ENCODE assay signal across 8 cellular contexts in genomic region chr6:15249371-15250019, GRCh38. TPM values are rescaled to one million over a fixed set of nuclear protein-coding genes. Genes with fewer than 3 reads are reported as not detected.
DNase-seq lines count a peak whose midpoint lies in the region; ATAC-seq and TF ChIP-seq lines count a peak whose summit lies in the region.

No MANE protein-coding gene starts in this region.

- intact Hi-C loops in left ventricle myocardium superior (cut with micrococcal nuclease) = no loop called here
- intact Hi-C loops in body of pancreas (cut with DNase I) = no loop called here
- intact Hi-C loops in aorta (cut with DNase I) = loop anchor here in 1 of 2 donors (5.0 to 10.0 kb wide), 2 partner anchors 193 to 225 kb away; no protein-coding TSS in a partner anchor

- TF ChIP-seq CTCF in right atrium auricular region (IDR thresholded peaks at IDR 0.05) (no peak), body of pancreas (IDR thresholded peaks at IDR 0.05) (no peak)

- H3K27me3 Mint-ChIP-seq in memory B cell = no peaks in the 10 kb centered on the region

- H3K4me1 ChIP-seq in right atrium auricular region = peaks cover 0 to 42% of the 10 kb centered on the region in 2 donors
- H3K4me1 ChIP-seq in body of pancreas = peaks cover 42% of the 10 kb centered on the region
- H3K4me1 ChIP-seq in aorta (ENCODE audit: control insufficient read depth in 1 of 2, insufficient read depth in 2 of 2, low read length in 2 of 2) = no peaks in the 10 kb centered on the region

- no peak for ATAC-seq in left ventricle myocardium superior
- ATAC-seq in body of pancreas = no peak
- no peak for ATAC-seq in memory B cell (ENCODE audit: low read depth)
- no peak for ATAC-seq in aorta (ENCODE audit: low FRiP score)
- no peak for ATAC-seq in HG03108 (IDR thresholded peaks at IDR 0.05; ENCODE audit: unreplicated experiment)

- TF ChIP-seq POLR2A in body of pancreas (IDR thresholded peaks at IDR 0.05) = no peak

- H3K27me3 ChIP-seq in right atrium auricular region (no peaks in the 10 kb centered on the region), body of pancreas (no peaks in the 10 kb centered on the region), aorta (ENCODE audit: control insufficient read depth in 1 of 2, insufficient read depth in 2 of 2, low read length in 1 of 2) (no peaks in the 10 kb centered on the region)

- no peak for DNase-seq in right atrium auricular region (ENCODE audit: low spot score)
- DNase-seq in left ventricle myocardium superior = no peak
- no peak for DNase-seq in body of pancreas
- DNase-seq in memory B cell (ENCODE audit: low spot score in 2 of 2) = no peak
- no peak for DNase-seq in aorta
- DNase-seq in HuH-7 (ENCODE audit: low spot score) = no peak
- no peak for DNase-seq in SKM-1 treated with dmso at 0.1 percent for 144 hours (lab: John Stamatoyannopoulos, UW; ENCODE audit: unreplicated experiment)

- no peaks in the 10 kb centered on the region for H3K36me3 ChIP-seq in right atrium auricular region
- no peaks in the 10 kb centered on the region for H3K36me3 ChIP-seq in body of pancreas (replicated peaks in 1 of 2; ENCODE audit: insufficient read depth in 1 of 2, low read depth in 2 of 2)
- no peaks in the 10 kb centered on the region for H3K36me3 ChIP-seq in aorta (ENCODE audit: control insufficient read depth in 1 of 2, insufficient read depth in 2 of 2, low read length in 1 of 2)

- peak overlapping the region; percentile 97 for H3K4me3 Mint-ChIP-seq in memory B cell

- WGBS in body of pancreas, 2 donors = 3 to 4% methylated on average over 9 of the region's 9 CpGs
- 9 to 10% methylated on average over 9 of the region's 9 CpGs for WGBS in aorta, 2 donors

- peak overlapping the region; percentile 91 to 92 for H3K27ac ChIP-seq in right atrium auricular region
- peak overlapping the region; percentile 89 to 96 (median 92) for H3K27ac ChIP-seq in body of pancreas
- H3K27ac ChIP-seq in aorta (ENCODE audit: low read depth in 1 of 2, low read length in 2 of 2) = peak overlapping the region; percentile 62 to 83

- H3K4me3 ChIP-seq in right atrium auricular region = peak overlapping the region; percentile 88 to 95
- H3K4me3 ChIP-seq in body of pancreas = peak overlapping the region in 1 of 2 donors; percentile 27
- H3K4me3 ChIP-seq in aorta (ENCODE audit: low read length in 2 of 2) = peak overlapping the region; percentile 59 to 100

- H3K36me3 Mint-ChIP-seq in memory B cell = no peaks in the 10 kb centered on the region

- no peaks in the 10 kb centered on the region for H3K9me3 ChIP-seq in right atrium auricular region
- no peaks in the 10 kb centered on the region for H3K9me3 ChIP-seq in body of pancreas
- no peaks in the 10 kb centered on the region for H3K9me3 ChIP-seq in aorta (ENCODE audit: control insufficient read depth, low read length)

- H3K4me1 Mint-ChIP-seq in memory B cell = peaks cover 44% of the 10 kb centered on the region

- H3K9me3 Mint-ChIP-seq in memory B cell = no peaks in the 10 kb centered on the region

- H3K27ac Mint-ChIP-seq in memory B cell = peak overlapping the region; percentile 99

RNA-seq across cellular contexts. Expression of gene JARID2, which starts 3.6 kb away (rescaled TPM):
- total RNA-seq in right atrium auricular region = 1 to 10 TPM; 6.5 to 6.7 TPM
- 10.2 TPM for total RNA-seq in left ventricle myocardium superior
- 1 to 10 TPM; 3.6 to 4.6 TPM for total RNA-seq in body of pancreas
- 10 to 100 TPM; 11.0 to 13.0 TPM for total RNA-seq in aorta
- 1 to 10 TPM in 1 of 2 donors, under 1 TPM in 1; 0.88 to 3.1 TPM for polyA plus RNA-seq in aorta
